8 cellular contexts compared by ENCODE assay signal in genomic region chr17:32006957-32007462, GRCh38. TPM values are rescaled to one million over a fixed set of nuclear protein-coding genes. Genes with fewer than 3 reads are reported as not detected.
DNase-seq lines count a peak whose midpoint lies in the region; ATAC-seq and TF ChIP-seq lines count a peak whose summit lies in the region.

LRRC37B (plus strand) TSS chr17:32007383; CDS start chr17:32021393, 14,010 bp downstream.

- no peak within 1 kb of the TSS for H3K27ac ChIP-seq in AG04450 (ENCODE audit: low read depth, low read length)

- H3K4me3 ChIP-seq in AG04450 (ENCODE audit: low read depth, low read length) (peak within 1 kb of the TSS; percentile 99), choroid plexus epithelial cell (ENCODE audit: low read depth, low read length) (peak within 1 kb of the TSS; percentile 88)

- CTCF ChIA-PET in AG04450 (lab: Charles Lee) = interaction anchor here (0.6 to 2.8 kb wide), 17 partner anchors 9 to 1372 kb away, joined by 3 to 15 read pairs (median 4); no protein-coding TSS in a partner anchor
- CTCF ChIA-PET in activated CD4-positive, alpha-beta T cell treated with anti-CD3 and anti-CD28 coated beads for 36 hours (lab: Charles Lee) = interaction anchor here (0.6 to 1.7 kb wide), 13 partner anchors 11 to 1147 kb away, joined by 3 to 7 read pairs (median 4); partner anchors contain the start of gene UTP6

- H3K36me3 Mint-ChIP-seq in activated CD4-positive, alpha-beta T cell treated with anti-CD3 and anti-CD28 coated beads for 36 hours (ENCODE audit: low read depth) = peaks cover 4% of the 10 kb centered on the region

- intact Hi-C loops in activated CD4-positive, alpha-beta T cell treated with anti-CD3 and anti-CD28 coated beads for 36 hours (cut with DNase I, micrococcal nuclease) = loop anchor here in 1 of 2 experiments (1.0 to 5.0 kb wide), 7 partner anchors 70 to 515 kb away; partner anchors contain the start of genes RHOT1, SUZ12, UTP6 and ZNF207

- H3K27me3 ChIP-seq in AG04450 (ENCODE audit: control insufficient read depth, insufficient read depth, low read length) = no peaks in the 10 kb centered on the region

- no peaks in the 10 kb centered on the region for H3K9me3 ChIP-seq in AG04450 (ENCODE audit: control insufficient read depth, insufficient read depth, low read length)

- DNase-seq in AG04450 (ENCODE audit: low read depth, low spot score) (peak; percentile 27), NCI-H510A (lab: John Stamatoyannopoulos, UW) (peak; percentile 7), choroid plexus epithelial cell (ENCODE audit: low read depth) (peak; percentile 77), left kidney (ENCODE audit: low read depth, low spot score) (peak; percentile 94)
- peak; percentile 94 for DNase-seq in activated CD4-positive, alpha-beta T cell treated with anti-CD3 and anti-CD28 coated beads for 36 hours
- DNase-seq in stimulated activated CD4-positive, alpha-beta T cell treated with anti-CD3 and anti-CD28 coated beads, Interleukin-1b, Interleukin-23, amount 100 ng/mL, for 48 hours = peak; percentile 88

- peak within 1 kb of the TSS; percentile 86 for H3K4me3 Mint-ChIP-seq in activated CD4-positive, alpha-beta T cell treated with anti-CD3 and anti-CD28 coated beads for 36 hours

- peak within 1 kb of the TSS; percentile 90 for H3K27ac Mint-ChIP-seq in activated CD4-positive, alpha-beta T cell treated with anti-CD3 and anti-CD28 coated beads for 36 hours

- ATAC-seq in GM18909 (IDR thresholded peaks at IDR 0.05; ENCODE audit: poor library complexity, unreplicated experiment) (peak; percentile 88), HG03175 (IDR thresholded peaks at IDR 0.05; ENCODE audit: unreplicated experiment) (peak; percentile 82)
- ATAC-seq in activated CD4-positive, alpha-beta T cell treated with anti-CD3 and anti-CD28 coated beads for 36 hours = peak; percentile 91

- H3K9me3 Mint-ChIP-seq in activated CD4-positive, alpha-beta T cell treated with anti-CD3 and anti-CD28 coated beads for 36 hours (ENCODE audit: low read depth) = no peaks in the 10 kb centered on the region

- POLR2A ChIA-PET in AG04450 (lab: Yijun Ruan, JAX) = interaction anchor here (0.6 to 1.1 kb wide), 2 partner anchors 110 to 135 kb away, joined by 4 to 9 read pairs; partner anchors contain the start of gene RHOT1
- POLR2A ChIA-PET in activated CD4-positive, alpha-beta T cell treated with anti-CD3 and anti-CD28 coated beads for 36 hours (lab: Charles Lee) = interaction anchor here (0.6 kb wide), 1 partner anchor 365 kb away, joined by 4 read pairs; no protein-coding TSS in a partner anchor

- TF ChIP-seq CTCF in AG04450 (IDR thresholded peaks at IDR 0.05; ENCODE audit: low read depth, low read length) (peak; percentile 73), choroid plexus epithelial cell (conservative IDR thresholded peaks at IDR 0.05; ENCODE audit: low read depth, low read length) (peak; percentile 61)

- H3K4me1 Mint-ChIP-seq in activated CD4-positive, alpha-beta T cell treated with anti-CD3 and anti-CD28 coated beads for 36 hours = peaks cover 26% of the 10 kb centered on the region

- no peaks in the 10 kb centered on the region for H3K27me3 Mint-ChIP-seq in activated CD4-positive, alpha-beta T cell treated with anti-CD3 and anti-CD28 coated beads for 36 hours

RNA-seq across cellular contexts. Expression of gene LRRC37B, which starts in this region (rescaled TPM):
- 11.0 and 13.1 TPM in 2 replicates for polyA plus RNA-seq in AG04450 (2011; rRNA removed)
- polyA minus RNA-seq in AG04450 (2011; rRNA and poly(A)+ RNA removed) = 17.0 and 19.2 TPM in 2 replicates
- 10 to 100 TPM; 14.3 to 16.6 TPM for total RNA-seq in activated CD4-positive, alpha-beta T cell treated with anti-CD3 and anti-CD28 coated beads for 36 hours

Comparison
In these comparisons a context has a peak if more than half of its experiments do, and no peak if none do; other contexts are left out.
1. DNase-seq: peak in every context shown above with its lines; median percentile 94 in activated CD4-positive, alpha-beta T cell treated with anti-CD3 and anti-CD28 coated beads for 36 hours; 94 in left kidney; 88 in stimulated activated CD4-positive, alpha-beta T cell treated with anti-CD3 and anti-CD28 coated beads, Interleukin-1b, Interleukin-23, amount 100 ng/mL, for 48 hours; 77 in choroid plexus epithelial cell; 27 in AG04450; 7 in NCI-H510A.